Comparison of ENCODE assay signal across 8 cellular contexts in genomic region chr1:180252638-180253536, GRCh38. TPM values are rescaled to one million over a fixed set of nuclear protein-coding genes. Genes with fewer than 3 reads are reported as not detected.
DNase-seq lines count a peak whose midpoint lies in the region; ATAC-seq and TF ChIP-seq lines count a peak whose summit lies in the region.

No MANE protein-coding gene starts in this region.

- peak overlapping the region; percentile 42; the same call in 1 of the 2 replicates for H2AFZ ChIP-seq in MM.1S (ENCODE audit: low read length)

- in situ Hi-C loops in Caki2 (cut with HindIII; ENCODE audit: low pct_unique_long_range_greater_than_20kb, low sequenced_read_pairs): no loop called here

- DNase-seq in Caki2 (ENCODE audit: low read depth): peak; percentile 46
- DNase-seq in MM.1S: peak; percentile 79
- peak; percentile 53 for DNase-seq in T follicular helper cell (ENCODE audit: low read depth)
- DNase-seq in activated naive CD8-positive, alpha-beta T cell treated with anti-CD3 and anti-CD28 coated beads, Interleukin-2, amount 50 U/mL, for 24 hours: peak; percentile 80
- peak; percentile 69 to 89 (median 88) for DNase-seq in right cardiac atrium
- DNase-seq in stimulated activated CD4-positive, alpha-beta T cell treated with anti-CD3 and anti-CD28 coated beads, Interleukin-15, amount 100 ng/mL, for 24 hours: peak; percentile 84
- DNase-seq in OCI-M2 (lab: John Stamatoyannopoulos, UW; ENCODE audit: unreplicated experiment): no peak

- H3K36me3 Mint-ChIP-seq in activated naive CD8-positive, alpha-beta T cell treated with anti-CD3 and anti-CD28 coated beads, Interleukin-2, amount 50 U/mL, for 24 hours (ENCODE audit: low read depth): no peaks in the 10 kb centered on the region

- H3K36me3 ChIP-seq in MM.1S (replicated peaks; ENCODE audit: insufficient read depth, low read length): no peaks in the 10 kb centered on the region

- WGBS in right cardiac atrium: 70% methylated on average over 12 of the region's 12 CpGs

- H3K9me2 ChIP-seq in MM.1S (replicated peaks; ENCODE audit: insufficient read depth, low read length): no peaks in the 10 kb centered on the region

- 0 out of 2 replicates have a peak, but pooled peaks cover under 1% of the 10 kb centered on the region for H3K4me1 ChIP-seq in MM.1S (ENCODE audit: low read length)
- no peaks in the 10 kb centered on the region for H3K4me1 ChIP-seq in right cardiac atrium (ENCODE audit: control insufficient read depth, insufficient read depth, low read length)

- H3K27ac ChIP-seq in MM.1S (ENCODE audit: low read length) (no peak overlapping the region), right cardiac atrium (ENCODE audit: low read length) (no peak overlapping the region)

- H4K20me1 ChIP-seq in MM.1S (ENCODE audit: insufficient read depth, low read length): no peaks in the 10 kb centered on the region

- H3K4me2 ChIP-seq in MM.1S (ENCODE audit: low read depth, low read length): no peak overlapping the region

- H3K4me3 ChIP-seq in MM.1S (ENCODE audit: low read length): no peak overlapping the region
- no peak overlapping the region for H3K4me3 ChIP-seq in right cardiac atrium (ENCODE audit: low read length)

- peak; percentile 99 for TF ChIP-seq CTCF in MM.1S (IDR thresholded peaks at IDR 0.05; ENCODE audit: low read length)

- H3K9ac ChIP-seq in MM.1S (ENCODE audit: low read length): no peak overlapping the region

- H3F3A ChIP-seq in MM.1S (ENCODE audit: insufficient read depth, low read length): no peaks in the 10 kb centered on the region

- H3K79me2 ChIP-seq in MM.1S (ENCODE audit: low read length): no peaks in the 10 kb centered on the region

- H3K27me3 ChIP-seq in MM.1S (replicated peaks; ENCODE audit: insufficient read depth, low read length): no peaks in the 10 kb centered on the region
- no peaks in the 10 kb centered on the region for H3K27me3 ChIP-seq in right cardiac atrium (ENCODE audit: control insufficient read depth, insufficient read depth)

- no peak overlapping the region for H3K4me3 Mint-ChIP-seq in activated naive CD8-positive, alpha-beta T cell treated with anti-CD3 and anti-CD28 coated beads, Interleukin-2, amount 50 U/mL, for 24 hours

- H3K9me3 ChIP-seq in MM.1S (replicated peaks; ENCODE audit: insufficient read depth, low read length) (no peaks in the 10 kb centered on the region), right cardiac atrium (ENCODE audit: control insufficient read depth, low read length) (no peaks in the 10 kb centered on the region)

- peak; percentile 60 for ATAC-seq in GM21526 (IDR thresholded peaks at IDR 0.05; ENCODE audit: low FRiP score, unreplicated experiment)
- ATAC-seq in activated naive CD8-positive, alpha-beta T cell treated with anti-CD3 and anti-CD28 coated beads, Interleukin-2, amount 50 U/mL, for 24 hours: peak; percentile 39
- ATAC-seq in right cardiac atrium: peak; percentile 36 to 57

- no peaks in the 10 kb centered on the region for H3K9me3 Mint-ChIP-seq in activated naive CD8-positive, alpha-beta T cell treated with anti-CD3 and anti-CD28 coated beads, Interleukin-2, amount 50 U/mL, for 24 hours

- H3K4me1 Mint-ChIP-seq in activated naive CD8-positive, alpha-beta T cell treated with anti-CD3 and anti-CD28 coated beads, Interleukin-2, amount 50 U/mL, for 24 hours: peaks cover 2% of the 10 kb centered on the region

- no peak overlapping the region for H3K27ac Mint-ChIP-seq in activated naive CD8-positive, alpha-beta T cell treated with anti-CD3 and anti-CD28 coated beads, Interleukin-2, amount 50 U/mL, for 24 hours

- H3K27me3 Mint-ChIP-seq in activated naive CD8-positive, alpha-beta T cell treated with anti-CD3 and anti-CD28 coated beads, Interleukin-2, amount 50 U/mL, for 24 hours: peaks cover 32% of the 10 kb centered on the region

- intact Hi-C loops in right cardiac atrium (cut with DNase I): loop anchor here (5.0 to 10.0 kb wide), 4 partner anchors 164 to 232 kb away; no protein-coding TSS in a partner anchor

RNA-seq across cellular contexts. Expression of gene LHX4, which starts 22.8 kb away (rescaled TPM):
- not detected in 2 replicates for total RNA-seq in Caki2 (2014; rRNA removed; shearing (Covaris generic); ENCODE audit: low replicate concordance)
- total RNA-seq in right cardiac atrium: not detected
- polyA plus RNA-seq in right cardiac atrium: 0.02 TPM
